ENCODE assay signal across 12 cellular contexts in the genomic region with DNA sequence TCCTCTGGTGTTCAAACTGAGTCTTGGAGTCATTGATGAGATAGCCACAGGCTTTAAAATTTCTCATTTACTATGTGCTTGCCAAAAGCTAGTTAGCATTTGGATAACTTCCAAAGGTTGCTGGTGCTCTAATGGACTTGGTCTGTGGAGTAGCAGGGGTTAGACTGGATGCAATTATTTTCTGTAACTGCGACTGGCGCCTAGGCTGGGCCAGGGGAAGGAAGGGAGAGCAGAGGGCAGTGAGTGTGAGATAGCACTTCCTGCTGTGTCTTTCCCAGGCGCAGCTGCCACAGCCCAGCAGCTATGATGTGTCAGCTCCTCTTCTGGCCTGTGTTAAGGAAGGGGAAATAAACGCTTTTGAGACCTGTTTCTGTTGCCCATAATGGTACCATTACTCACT.
DNase-seq lines count a peak whose midpoint lies in the region; ATAC-seq, FAIRE-seq and TF ChIP-seq lines count a peak whose summit lies in the region.
"Had no signal": no experiment of that assay in that cellular context is flagged by ENCODE, and none has a peak within 500 bp of the region (broad histone marks: within the 10 kb centered on the region; RNA-seq: fewer than 3 reads in every experiment).

No MANE protein-coding gene starts in this region.

- peaks cover 8 to 28% of the 10 kb centered on the region in 2 donors for H3K4me1 ChIP-seq in kidney (ENCODE audit: control insufficient read depth in 1 of 2, insufficient read depth in 1 of 2, low read depth in 1 of 2, low read length in 2 of 2)
- H3K4me1 ChIP-seq in upper lobe of right lung, result no peaks in the 10 kb centered on the region

- TF ChIP-seq CTCF in kidney (IDR thresholded peaks at IDR 0.05; ENCODE audit: borderline replicate concordance, extremely low read depth, insufficient read depth) (no peak), upper lobe of right lung (IDR thresholded peaks at IDR 0.05) (no peak)

- H3K27me3 ChIP-seq in upper lobe of right lung, result no peaks in the 10 kb centered on the region

- H3K36me3 Mint-ChIP-seq in T-cell, result no peaks in the 10 kb centered on the region

- CTCF ChIA-PET in T-cell (lab: Charles Lee), result no interaction called here

- H3K4me3 ChIP-seq in kidney (ENCODE audit: low read length in 2 of 2) (no peak overlapping the region), upper lobe of right lung (no peak overlapping the region)

- POLR2A ChIA-PET in T-cell (lab: Charles Lee), result no interaction called here

- H3K9me3 Mint-ChIP-seq in T-cell, result no peaks in the 10 kb centered on the region

- H3K36me3 ChIP-seq in kidney (ENCODE audit: control insufficient read depth in 1 of 2, insufficient read depth in 2 of 2, low read length in 2 of 2) (no peaks in the 10 kb centered on the region), upper lobe of right lung (no peaks in the 10 kb centered on the region)

- no peak overlapping the region for H3K9ac ChIP-seq in kidney (ENCODE audit: low read length in 2 of 2)

- DNase-seq in NCI-H1417 (lab: John Stamatoyannopoulos, UW), result peak in 2 of 3 experiments; percentile 5 to 61
- DNase-seq in NCI-H1417 treated with DMSO at 0.1 percent for 48 hours (lab: John Stamatoyannopoulos, UW), result no peak
- peak; percentile 41 for DNase-seq in astrocyte of the hippocampus (ENCODE audit: low read depth, low spot score)
- peak; percentile 88 for DNase-seq in kidney
- DNase-seq in upper lobe of right lung, result no peak
- DNase-seq in T-cell, result no peak
- no peak for DNase-seq in NCI-H345 treated with DMSO at 0.1 percent for 48 hours (lab: John Stamatoyannopoulos, UW; ENCODE audit: unreplicated experiment)
- DNase-seq: NCI-H2171, occipital lobe, RPMI8226 had no signal

- no peaks in the 10 kb centered on the region for H3K9me3 ChIP-seq in kidney (ENCODE audit: control insufficient read depth in 1 of 2, low read length in 2 of 2)
- no peaks in the 10 kb centered on the region for H3K9me3 ChIP-seq in upper lobe of right lung

- H3K4me1 Mint-ChIP-seq in T-cell, result no peaks in the 10 kb centered on the region

- no peak overlapping the region for H3K4me3 Mint-ChIP-seq in T-cell

- ATAC-seq in upper lobe of right lung (peak; percentile 57), T-cell (replicated peaks in 1 of 4) (no peak), HG03378 (IDR thresholded peaks at IDR 0.05; ENCODE audit: unreplicated experiment) (no peak)

- peaks cover 0 to 3% of the 10 kb centered on the region in 2 donors for H3K27me3 Mint-ChIP-seq in T-cell

- peak overlapping the region in 1 of 2 donors; percentile 12 for H3K27ac Mint-ChIP-seq in T-cell

- H3K27ac ChIP-seq in kidney (ENCODE audit: low read depth in 2 of 2, low read length in 2 of 2) (no peak overlapping the region), upper lobe of right lung (no peak overlapping the region)

- intact Hi-C loops in kidney (cut with DNase I) (no loop called here), upper lobe of right lung (cut with DNase I) (no loop called here)

- no peak for FAIRE-seq in kidney (lab: Jason Lieb, UNC)
- FAIRE-seq: A204.1 had no signal

Comparison
In these comparisons a context has a peak if more than half of its experiments do, and no peak if none do; other contexts are left out.
1. DNase-seq: peak in NCI-H1417 (2 of 3), astrocyte of the hippocampus (single experiment) and kidney (single experiment); none in NCI-H1417 treated with DMSO at 0.1 percent for 48 hours (single experiment), upper lobe of right lung (single experiment), T-cell (0 of 34) and NCI-H345 treated with DMSO at 0.1 percent for 48 hours (single experiment).